ENCODE assay signal across 23 cellular contexts in the genomic region with DNA sequence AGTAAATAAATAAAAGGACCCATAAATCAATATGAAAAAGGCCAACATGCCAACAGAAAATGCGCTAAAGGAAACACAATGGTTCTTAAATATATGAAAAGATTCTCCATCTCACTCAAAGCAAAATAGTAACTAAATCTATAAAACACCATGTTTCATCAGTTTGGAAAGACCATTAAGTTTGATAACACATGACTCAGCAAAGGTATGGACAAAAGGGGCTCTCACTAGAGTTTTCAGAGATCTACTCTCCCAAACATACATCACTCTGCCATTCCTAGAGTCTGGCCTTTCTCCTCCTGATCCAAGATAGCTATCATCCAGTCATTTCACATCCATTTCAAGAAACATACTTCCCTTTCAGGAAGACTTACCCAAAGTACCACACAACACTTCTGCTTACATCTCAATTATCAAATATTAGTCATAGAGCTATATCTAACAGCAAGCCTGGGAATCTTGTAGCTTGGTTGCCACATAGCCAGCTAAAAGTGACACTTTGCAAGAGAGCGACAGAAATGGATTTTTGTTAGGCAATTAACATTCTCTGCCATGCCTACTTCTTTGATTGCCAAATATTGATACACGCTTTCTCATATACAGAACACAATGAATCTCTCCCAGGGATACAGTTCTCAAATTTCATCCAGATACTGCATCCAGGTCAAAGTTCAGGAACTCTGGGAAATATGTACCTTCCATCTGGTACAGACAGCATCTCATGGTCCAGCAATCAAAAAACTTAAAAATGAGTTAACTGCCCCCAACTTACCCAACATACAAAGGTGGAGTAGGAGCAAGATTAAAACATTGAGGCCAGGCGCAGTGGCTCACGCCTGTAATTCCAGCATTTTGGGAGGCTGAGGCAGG.
"Had no signal": no experiment of that assay in that cellular context is flagged by ENCODE, and none has a peak within 500 bp of the region (broad histone marks: within the 10 kb centered on the region; RNA-seq: fewer than 3 reads in every experiment).

No MANE protein-coding gene starts in this region.

- H3K4me2 ChIP-seq: PC-9 had no signal

- H3K27ac ChIP-seq: ascending aorta, PC-9 had no signal

- H3K27me3 Mint-ChIP-seq: activated naive CD4-positive, alpha-beta T cell treated with anti-CD3 and anti-CD28 coated beads, Interleukin-2, amount 50 U/mL, for 24 hours; brain had no signal

- H3K36me3 ChIP-seq: ascending aorta had no signal

- H3K9me3 ChIP-seq: ascending aorta had no signal

- ATAC-seq: activated CD4-positive, CD25-positive, alpha-beta regulatory T cell treated with anti-CD3 and anti-CD28 coated beads, Interleukin-2, amount 50 U/mL, for 24 hours; activated CD8-positive, alpha-beta T cell treated with anti-CD3 and anti-CD28 coated beads, Interleukin-2, amount 10 ng/mL, durations not matched to agents 7 days and 5 days had no signal

- H2AFZ ChIP-seq: PC-9 had no signal

- H3K4me1 Mint-ChIP-seq: activated naive CD4-positive, alpha-beta T cell treated with anti-CD3 and anti-CD28 coated beads, Interleukin-2, amount 50 U/mL, for 24 hours; brain; central memory CD8-positive, alpha-beta T cell had no signal

- H3K27ac Mint-ChIP-seq: activated CD8-positive, alpha-beta T cell treated with anti-CD3 and anti-CD28 coated beads, Interleukin-2, amount 10 ng/mL, durations not matched to agents 7 days and 5 days; activated naive CD4-positive, alpha-beta T cell treated with anti-CD3 and anti-CD28 coated beads, Interleukin-2, amount 50 U/mL, for 24 hours; T-helper 1 cell treated with Interleukin-12 subunit alpha and Interleukin-12 subunit beta and Interleukin-4 antibody, amounts not matched to agents 30 μg/mL and 1 μg/mL, for 36 hours had no signal

- H3K9me3 Mint-ChIP-seq: activated naive CD4-positive, alpha-beta T cell treated with anti-CD3 and anti-CD28 coated beads, Interleukin-2, amount 50 U/mL, for 24 hours; central memory CD8-positive, alpha-beta T cell; T-helper 1 cell treated with Interleukin-12 subunit alpha and Interleukin-12 subunit beta and Interleukin-4 antibody, amounts not matched to agents 30 μg/mL and 1 μg/mL, for 36 hours had no signal

- H3K4me3 ChIP-seq: ascending aorta, PC-9 had no signal

- H3K4me3 Mint-ChIP-seq: activated CD8-positive, alpha-beta T cell treated with anti-CD3 and anti-CD28 coated beads, Interleukin-2, amount 10 ng/mL, durations not matched to agents 7 days and 5 days; activated naive CD4-positive, alpha-beta T cell treated with anti-CD3 and anti-CD28 coated beads, Interleukin-2, amount 50 U/mL, for 24 hours; brain; central memory CD8-positive, alpha-beta T cell; T-helper 1 cell treated with Interleukin-12 subunit alpha and Interleukin-12 subunit beta and Interleukin-4 antibody, amounts not matched to agents 30 μg/mL and 1 μg/mL, for 36 hours had no signal

- H3K27me3 ChIP-seq: ascending aorta had no signal

- DNase-seq: activated CD4-positive, alpha-beta T cell treated with anti-CD3 and anti-CD28 coated beads for 48 hours; activated CD4-positive, alpha-beta T cell treated with anti-CD3 and anti-CD28 coated beads, Interleukin-2, amount 50 U/mL, for 4 hours; activated CD8-positive, alpha-beta memory T cell treated with anti-CD3 and anti-CD28 coated beads, Interleukin-2, amount 50 U/mL, for 48 hours; activated naive CD4-positive, alpha-beta T cell; activated T-cell treated with anti-CD3 and anti-CD28 coated beads, Interleukin-2, amount 50 U/mL, for 1 hour; amniotic stem cell; Karpas-422; NCI-H1048; NCI-H1930; NCI-H2171; NCI-H2227 treated with DMSO at 0.1 percent for 48 hours; NCI-H510A; NCI-H526 treated with DMSO at 0.1 percent for 48 hours; NCI-H82; PC-9; SHP77 treated with DMSO at 0.1 percent for 48 hours had no signal

- H3K36me3 Mint-ChIP-seq: activated naive CD4-positive, alpha-beta T cell treated with anti-CD3 and anti-CD28 coated beads, Interleukin-2, amount 50 U/mL, for 24 hours; brain had no signal

- H3K4me1 ChIP-seq: ascending aorta had no signal
